22 cellular contexts compared by ENCODE assay signal in the genomic region with DNA sequence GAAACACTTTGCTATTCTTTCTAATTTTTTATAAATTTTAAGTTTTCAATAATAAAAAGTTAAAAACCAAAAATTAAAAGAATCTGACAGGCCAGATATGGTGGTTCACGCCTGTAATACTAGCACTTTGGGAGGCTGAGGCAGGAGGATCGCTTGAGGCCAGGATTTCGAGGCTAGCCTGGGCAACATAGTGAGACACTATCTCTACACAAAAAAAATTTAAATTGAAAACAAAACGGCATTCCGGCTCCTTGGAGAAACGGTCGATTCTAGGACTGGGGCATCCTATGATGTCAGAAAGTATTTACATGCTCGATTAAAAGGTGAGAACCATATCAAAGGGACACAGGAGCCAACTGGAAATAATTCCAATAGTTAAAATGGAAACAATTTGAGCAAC. TPM values are rescaled to one million over a fixed set of nuclear protein-coding genes. Genes with fewer than 3 reads are reported as not detected.
DNase-seq lines count a peak whose midpoint lies in the region; ATAC-seq and TF ChIP-seq lines count a peak whose summit lies in the region.
"Had no signal": no experiment of that assay in that cellular context is flagged by ENCODE, and none has a peak within 500 bp of the region (broad histone marks: within the 10 kb centered on the region; RNA-seq: fewer than 3 reads in every experiment).

No MANE protein-coding gene starts in this region.

- H3K27ac Mint-ChIP-seq in progenitor cell of endocrine pancreas, result no peak overlapping the region

- peak; percentile 49 for DNase-seq in activated effector memory CD4-positive, alpha-beta T cell treated with anti-CD3 and anti-CD28 coated beads, Interleukin-2, amount 50 U/mL, for 16 hours
- DNase-seq in activated effector memory CD4-positive, alpha-beta T cell treated with Interleukin-2 at 50 U/mL for 16 hours, result no peak
- peak; percentile 12 for DNase-seq in colonic mucosa
- no peak for DNase-seq in progenitor cell of endocrine pancreas (ENCODE audit: low spot score, unreplicated experiment)
- DNase-seq in SHP77 (lab: John Stamatoyannopoulos, UW), result no peak
- DNase-seq: activated CD4-positive, alpha-beta T cell treated with anti-CD3 and anti-CD28 coated beads for 1 hour; activated CD8-positive, alpha-beta memory T cell treated with anti-CD3 and anti-CD28 coated beads, Interleukin-2, amount 50 U/mL, for 4 hours; CD4-positive, alpha-beta memory T cell; central memory CD4-positive, alpha-beta T cell; GDM1; head of caudate nucleus; mesendoderm; NCI-H146; NCI-H2171; NCI-H524 treated with DMSO at 0.1 percent for 48 hours; RPMI8226; sigmoid colon; uterus had no signal

- H3K27me3 ChIP-seq in colonic mucosa (no peaks in the 10 kb centered on the region), thymus (ENCODE audit: control insufficient read depth, insufficient read depth) (no peaks in the 10 kb centered on the region)
- H3K27me3 ChIP-seq: sigmoid colon, uterus had no signal

- WGBS in thymus, result 97% methylated on average over 8 of the region's 8 CpGs

- intact Hi-C loops in colonic mucosa (cut with DNase I), result no loop called here

- H3K36me3 Mint-ChIP-seq in progenitor cell of endocrine pancreas (ENCODE audit: insufficient read depth), result no peaks in the 10 kb centered on the region

- H3K9me3 ChIP-seq in KOPT-K1 (ENCODE audit: insufficient read depth, low read length, poor library complexity, severe bottlenecking), result no peaks in the 10 kb centered on the region
- H3K9me3 ChIP-seq in colonic mucosa, result no peaks in the 10 kb centered on the region
- no peaks in the 10 kb centered on the region for H3K9me3 ChIP-seq in thymus (ENCODE audit: control insufficient read depth)
- H3K9me3 ChIP-seq: HAP-1, sigmoid colon, uterus had no signal

- H3K4me1 Mint-ChIP-seq in progenitor cell of endocrine pancreas (ENCODE audit: low read depth), result no peaks in the 10 kb centered on the region

- H3K9me3 Mint-ChIP-seq in progenitor cell of endocrine pancreas (ENCODE audit: low read depth), result no peaks in the 10 kb centered on the region
- H3K9me3 Mint-ChIP-seq: CD4-positive, alpha-beta memory T cell had no signal

- TF ChIP-seq CTCF in colonic mucosa (IDR thresholded peaks at IDR 0.05) (no peak), progenitor cell of endocrine pancreas (IDR thresholded peaks at IDR 0.05; ENCODE audit: unreplicated experiment) (no peak)

- H3K4me3 Mint-ChIP-seq in progenitor cell of endocrine pancreas (ENCODE audit: low read depth), result no peak overlapping the region

- ATAC-seq in HG02678 (IDR thresholded peaks at IDR 0.05; ENCODE audit: unreplicated experiment), result no peak

- no peak overlapping the region for H3K9ac ChIP-seq in colonic mucosa (ENCODE audit: low read depth in 2 of 2, low read length in 2 of 2)

- H3K4me3 ChIP-seq in colonic mucosa (no peak overlapping the region), thymus (ENCODE audit: low read length) (no peak overlapping the region)
- H3K4me3 ChIP-seq: HAP-1, sigmoid colon, uterus had no signal

- H3K4me1 ChIP-seq in colonic mucosa (no peaks in the 10 kb centered on the region), thymus (ENCODE audit: control insufficient read depth, insufficient read depth, low read length) (peaks cover 34% of the 10 kb centered on the region)
- H3K4me1 ChIP-seq: sigmoid colon, uterus had no signal

- peak overlapping the region; percentile 86 for H3K27ac ChIP-seq in KOPT-K1 (ENCODE audit: low read depth, low read length, poor library complexity, severe bottlenecking)
- H3K27ac ChIP-seq in colonic mucosa, result no peak overlapping the region
- peak overlapping the region; percentile 5 for H3K27ac ChIP-seq in thymus (ENCODE audit: low read depth)

- H3K36me3 ChIP-seq in KOPT-K1 (ENCODE audit: insufficient read depth, low read length) (no peaks in the 10 kb centered on the region), colonic mucosa (no peaks in the 10 kb centered on the region), thymus (ENCODE audit: control insufficient read depth, insufficient read depth) (no peaks in the 10 kb centered on the region)
- H3K36me3 ChIP-seq: HAP-1, sigmoid colon, uterus had no signal

- H3K27me3 Mint-ChIP-seq in progenitor cell of endocrine pancreas, result peaks cover 20% of the 10 kb centered on the region
- H3K27me3 Mint-ChIP-seq: CD4-positive, alpha-beta memory T cell had no signal

RNA-seq across cellular contexts. Expression of gene HLA-E, which starts 21.1 kb away (rescaled TPM):
- total RNA-seq in colonic mucosa (100 to 1,000 TPM; 208 to 471 TPM), progenitor cell of endocrine pancreas (27.6 and 28.4 TPM in 2 replicates)
- 531 TPM for polyA plus RNA-seq in thymus

RNA-seq across cellular contexts. Expression of gene GNL1, which starts 45.9 kb away (rescaled TPM):
- total RNA-seq in colonic mucosa (10 to 100 TPM; 42.2 to 49.3 TPM), progenitor cell of endocrine pancreas (75.2 and 81.9 TPM in 2 replicates)
- 78.8 TPM for polyA plus RNA-seq in thymus

RNA-seq across cellular contexts. Expression of gene PRR3, which starts 46.7 kb away (rescaled TPM):
- total RNA-seq in colonic mucosa, result 1 to 10 TPM; 3.9 to 7.2 TPM
- 16.7 TPM for polyA plus RNA-seq in thymus
- 16.6 and 19.7 TPM in 2 replicates for total RNA-seq in progenitor cell of endocrine pancreas

Comparison
In these comparisons a context has a peak if more than half of its experiments do, and no peak if none do; other contexts are left out.
1. DNase-seq: peak in activated effector memory CD4-positive, alpha-beta T cell treated with anti-CD3 and anti-CD28 coated beads, Interleukin-2, amount 50 U/mL, for 16 hours (single experiment) and colonic mucosa (single experiment); none in activated effector memory CD4-positive, alpha-beta T cell treated with Interleukin-2 at 50 U/mL for 16 hours (single experiment), progenitor cell of endocrine pancreas (single experiment) and SHP77 (0 of 2).